ENCODE assay signal across 32 cellular contexts in the genomic region with DNA sequence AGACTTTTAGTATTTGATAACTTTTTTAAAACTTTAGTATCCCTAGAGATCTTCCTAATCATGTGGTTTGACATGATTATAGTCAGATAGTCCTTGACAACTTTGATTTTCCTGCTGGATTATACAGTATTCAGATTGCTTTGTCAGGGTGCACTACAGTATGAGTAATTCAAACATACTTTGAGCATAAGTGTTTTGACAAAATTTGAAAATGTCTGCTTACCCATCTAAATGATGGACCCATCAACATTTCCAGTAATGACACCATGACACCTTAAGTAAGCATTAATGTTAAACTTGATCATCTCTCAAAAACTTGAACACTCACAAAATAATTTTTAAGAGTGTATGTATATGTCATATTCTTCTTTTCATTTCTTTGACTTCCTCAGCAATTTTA.
A peak's percentile ranks its signal among the peaks of the same experiment; 100 is the strongest.
DNase-seq lines count a peak whose midpoint lies in the region; ATAC-seq and TF ChIP-seq lines count a peak whose summit lies in the region.
"Had no signal": no experiment of that assay in that cellular context is flagged by ENCODE, and none has a peak within 500 bp of the region (broad histone marks: within the 10 kb centered on the region; RNA-seq: fewer than 3 reads in every experiment).

No MANE protein-coding gene starts in this region.

- no peak for TF ChIP-seq RAD21 in neural cell (conservative IDR thresholded peaks at IDR 0.05)

- no peaks in the 10 kb centered on the region for H3K27me3 Mint-ChIP-seq in activated CD4-positive, alpha-beta T cell treated with anti-CD3 and anti-CD28 coated beads for 36 hours
- H3K27me3 Mint-ChIP-seq: B cell; CD4-positive, alpha-beta memory T cell; CD4-positive, alpha-beta T cell; CD4-positive, CD25-positive, alpha-beta regulatory T cell; CD8-positive, alpha-beta memory T cell had no signal

- H3K79me2 ChIP-seq in neural cell (replicated peaks; ENCODE audit: insufficient read depth, low read length), result no peaks in the 10 kb centered on the region

- H3K9me2 ChIP-seq in neural cell (ENCODE audit: insufficient read depth, low read length), result no peaks in the 10 kb centered on the region

- TF ChIP-seq EP300 in neural cell (conservative IDR thresholded peaks at IDR 0.05; ENCODE audit: poor library complexity, severe bottlenecking) (peak; percentile 90), sigmoid colon (IDR thresholded peaks at IDR 0.05) (no peak)

- no peak overlapping the region for H2AFZ ChIP-seq in neural cell (ENCODE audit: low read depth, low read length)

- no peaks in the 10 kb centered on the region for H3K36me3 ChIP-seq in neural cell (ENCODE audit: insufficient read depth, low read length)
- no peaks in the 10 kb centered on the region for H3K36me3 ChIP-seq in sigmoid colon
- H3K36me3 ChIP-seq: BE2C; BLaER1; BLaER1 treated with 17β-estradiol and CSF1 and Interleukin-3, amounts not matched to agents 10 nM and 100 nM had no signal

- intact Hi-C loops in sigmoid colon (cut with DNase I), result no loop called here
- intact Hi-C loops in activated CD4-positive, alpha-beta T cell treated with anti-CD3 and anti-CD28 coated beads for 36 hours (cut with DNase I, micrococcal nuclease), result no loop called here

- no peak overlapping the region for H3K27ac Mint-ChIP-seq in activated CD4-positive, alpha-beta T cell treated with anti-CD3 and anti-CD28 coated beads for 36 hours
- H3K27ac Mint-ChIP-seq: B cell; CD14-positive monocyte; CD4-positive, alpha-beta memory T cell; CD4-positive, alpha-beta T cell; CD4-positive, CD25-positive, alpha-beta regulatory T cell; CD8-positive, alpha-beta memory T cell; CD8-positive, alpha-beta T cell had no signal

- no peaks in the 10 kb centered on the region for H3K4me1 ChIP-seq in sigmoid colon
- H3K4me1 ChIP-seq: A549; BE2C; BLaER1; BLaER1 treated with 17β-estradiol and CSF1 and Interleukin-3, amounts not matched to agents 10 nM and 100 nM had no signal

- TF ChIP-seq POLR2A in sigmoid colon (IDR thresholded peaks at IDR 0.05), result no peak

- no peaks in the 10 kb centered on the region for H3K9me3 ChIP-seq in neural cell (ENCODE audit: low read length)
- H3K9me3 ChIP-seq in sigmoid colon, result no peaks in the 10 kb centered on the region
- H3K9me3 ChIP-seq: A549, BE2C, BLaER1, Caco-2 had no signal

- H3K27ac ChIP-seq in neural cell (ENCODE audit: low read length), result no peak overlapping the region
- no peak overlapping the region for H3K27ac ChIP-seq in sigmoid colon
- H3K27ac ChIP-seq: 22Rv1; A549; BLaER1; BLaER1 treated with 17β-estradiol and CSF1 and Interleukin-3, amounts not matched to agents 10 nM and 100 nM; C4-2B had no signal

- ATAC-seq in activated CD4-positive, alpha-beta T cell treated with anti-CD3 and anti-CD28 coated beads for 36 hours, result no peak
- ATAC-seq: A549; CD8-positive, alpha-beta T cell had no signal

- DNase-seq in astrocyte of the hippocampus (ENCODE audit: low read depth, low spot score), result peak; percentile 4
- DNase-seq in iris pigment epithelial cell (ENCODE audit: low read depth), result peak; percentile 11
- no peak for DNase-seq in sigmoid colon
- DNase-seq in RPMI8226, result no peak
- DNase-seq in activated CD4-positive, alpha-beta T cell treated with anti-CD3 and anti-CD28 coated beads for 36 hours, result no peak
- DNase-seq: 8988T; ACHN; AML-193; BE2C; C1 segment of cervical spinal cord; Caco-2; Calu3; CD4-positive, alpha-beta memory T cell; CD4-positive, alpha-beta T cell; CD4-positive, CD25-positive, alpha-beta regulatory T cell; CD8-positive, alpha-beta memory T cell; CD8-positive, alpha-beta T cell; COR-L47; DMS 273 treated with DMSO at 0.1 percent for 48 hours; DMS153; DMS79; DMS79 treated with DMSO at 0.1 percent for 48 hours; DND-41; EL had no signal

- H3K4me3 Mint-ChIP-seq in activated CD4-positive, alpha-beta T cell treated with anti-CD3 and anti-CD28 coated beads for 36 hours, result no peak overlapping the region
- H3K4me3 Mint-ChIP-seq: B cell; CD14-positive monocyte; CD4-positive, alpha-beta memory T cell; CD4-positive, alpha-beta T cell; CD4-positive, CD25-positive, alpha-beta regulatory T cell; CD8-positive, alpha-beta memory T cell; CD8-positive, alpha-beta T cell had no signal

- no peaks in the 10 kb centered on the region for H3K9me3 Mint-ChIP-seq in activated CD4-positive, alpha-beta T cell treated with anti-CD3 and anti-CD28 coated beads for 36 hours (ENCODE audit: low read depth)
- H3K9me3 Mint-ChIP-seq: CD4-positive, alpha-beta T cell had no signal

- POLR2A ChIA-PET in activated CD4-positive, alpha-beta T cell treated with anti-CD3 and anti-CD28 coated beads for 36 hours (lab: Charles Lee), result no interaction called here

- H4K20me1 ChIP-seq in neural cell (ENCODE audit: insufficient read depth), result no peaks in the 10 kb centered on the region
- H4K20me1 ChIP-seq: BLaER1; BLaER1 treated with 17β-estradiol and CSF1 and Interleukin-3, amounts not matched to agents 10 nM and 100 nM had no signal

- no peak overlapping the region for H3K9ac ChIP-seq in neural cell (ENCODE audit: low read length)
- H3K9ac ChIP-seq: BLaER1; BLaER1 treated with 17β-estradiol and CSF1 and Interleukin-3, amounts not matched to agents 10 nM and 100 nM had no signal

- CTCF ChIA-PET in activated CD4-positive, alpha-beta T cell treated with anti-CD3 and anti-CD28 coated beads for 36 hours (lab: Charles Lee), result no interaction called here

- H3K36me3 Mint-ChIP-seq in activated CD4-positive, alpha-beta T cell treated with anti-CD3 and anti-CD28 coated beads for 36 hours (ENCODE audit: low read depth), result no peaks in the 10 kb centered on the region
- H3K36me3 Mint-ChIP-seq: CD14-positive monocyte; CD4-positive, alpha-beta memory T cell; CD4-positive, CD25-positive, alpha-beta regulatory T cell; CD8-positive, alpha-beta memory T cell; CD8-positive, alpha-beta T cell had no signal

- peaks cover 12% of the 10 kb centered on the region for H3F3A ChIP-seq in neural cell (ENCODE audit: insufficient read depth, low read length, poor library complexity, severe bottlenecking)

- no peak overlapping the region for H3K4me2 ChIP-seq in neural cell (ENCODE audit: low read length)
- H3K4me2 ChIP-seq: A549; BLaER1; BLaER1 treated with 17β-estradiol and CSF1 and Interleukin-3, amounts not matched to agents 10 nM and 100 nM had no signal

- no peaks in the 10 kb centered on the region for H3K4me1 Mint-ChIP-seq in activated CD4-positive, alpha-beta T cell treated with anti-CD3 and anti-CD28 coated beads for 36 hours
- H3K4me1 Mint-ChIP-seq: B cell; CD14-positive monocyte; CD4-positive, alpha-beta memory T cell; CD4-positive, CD25-positive, alpha-beta regulatory T cell; CD8-positive, alpha-beta memory T cell had no signal

- no peak for TF ChIP-seq CTCF in neural cell (IDR thresholded peaks at IDR 0.05; ENCODE audit: poor library complexity, severe bottlenecking)
- no peak for TF ChIP-seq CTCF in sigmoid colon (IDR thresholded peaks at IDR 0.05)

- H3K27me3 ChIP-seq in neural cell (ENCODE audit: insufficient read depth, low read depth, low read length), result no peaks in the 10 kb centered on the region
- no peaks in the 10 kb centered on the region for H3K27me3 ChIP-seq in sigmoid colon
- H3K27me3 ChIP-seq: BE2C; BLaER1; BLaER1 treated with 17β-estradiol and CSF1 and Interleukin-3, amounts not matched to agents 10 nM and 100 nM had no signal

- H3K4me3 ChIP-seq in neural cell (ENCODE audit: low read length) (no peak overlapping the region), sigmoid colon (no peak overlapping the region)
- H3K4me3 ChIP-seq: A549; BLaER1; BLaER1 treated with 17β-estradiol and CSF1 and Interleukin-3, amounts not matched to agents 10 nM and 100 nM had no signal

TF ChIP-seq in neural cell, 6 proteins besides CTCF, POLR2A, EP300 and RAD21:
- TF ChIP-seq TAF1 (IDR thresholded peaks at IDR 0.05; ENCODE audit: low read depth) (no peak), POLR2AphosphoS5 (IDR thresholded peaks at IDR 0.05) (peak; percentile 70), EZH2 (IDR thresholded peaks at IDR 0.05; ENCODE audit: borderline replicate concordance, insufficient read depth, low read length, poor library complexity, severe bottlenecking) (no peak)

Comparison
In these comparisons a context has a peak if more than half of its experiments do, and no peak if none do; other contexts are left out.
1. DNase-seq: peak in astrocyte of the hippocampus (single experiment) and iris pigment epithelial cell (single experiment); none in sigmoid colon (single experiment), RPMI8226 (single experiment) and activated CD4-positive, alpha-beta T cell treated with anti-CD3 and anti-CD28 coated beads for 36 hours (single experiment).